In the genomic region with DNA sequence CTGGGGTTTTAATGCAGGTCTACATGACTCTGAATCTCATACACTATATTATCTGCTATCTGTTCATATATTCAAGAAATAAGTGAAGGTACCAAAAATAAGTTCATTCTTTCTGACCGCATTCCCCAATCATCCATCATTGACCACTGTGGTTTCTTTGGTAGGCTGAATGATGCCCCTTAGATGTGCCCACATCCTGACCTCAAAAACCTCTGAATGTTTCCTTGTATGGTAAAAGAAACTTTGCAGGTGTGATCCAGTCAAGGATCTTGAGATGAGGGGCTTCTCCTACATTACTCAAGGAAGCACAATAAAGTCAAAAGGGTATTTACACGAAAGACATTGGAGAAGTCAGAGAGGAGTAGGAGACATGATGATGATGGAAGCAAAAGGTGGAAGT, we compare ENCODE assay signal across 1 cellular context.
TF ChIP-seq lines count a peak whose summit lies in the region.

No MANE protein-coding gene starts in this region.

TF ChIP-seq in GM12878, 131 proteins besides CTCF, POLR2A, EP300 and RAD21:
- 0 out of 4 replicates have a peak, but pooled peaks of 1 of the 2 experiments have one; percentile 29 for TF ChIP-seq IKZF2 (IDR thresholded peaks at IDR 0.05)
- no peak for TF ChIP-seq WRNIP1 (IDR thresholded peaks at IDR 0.05; ENCODE audit: borderline replicate concordance, low read depth, low read length)
- TF ChIP-seq JUND (IDR thresholded peaks at IDR 0.05; ENCODE audit: low read depth, low read length) = no peak
- TF ChIP-seq, protein P1, sequence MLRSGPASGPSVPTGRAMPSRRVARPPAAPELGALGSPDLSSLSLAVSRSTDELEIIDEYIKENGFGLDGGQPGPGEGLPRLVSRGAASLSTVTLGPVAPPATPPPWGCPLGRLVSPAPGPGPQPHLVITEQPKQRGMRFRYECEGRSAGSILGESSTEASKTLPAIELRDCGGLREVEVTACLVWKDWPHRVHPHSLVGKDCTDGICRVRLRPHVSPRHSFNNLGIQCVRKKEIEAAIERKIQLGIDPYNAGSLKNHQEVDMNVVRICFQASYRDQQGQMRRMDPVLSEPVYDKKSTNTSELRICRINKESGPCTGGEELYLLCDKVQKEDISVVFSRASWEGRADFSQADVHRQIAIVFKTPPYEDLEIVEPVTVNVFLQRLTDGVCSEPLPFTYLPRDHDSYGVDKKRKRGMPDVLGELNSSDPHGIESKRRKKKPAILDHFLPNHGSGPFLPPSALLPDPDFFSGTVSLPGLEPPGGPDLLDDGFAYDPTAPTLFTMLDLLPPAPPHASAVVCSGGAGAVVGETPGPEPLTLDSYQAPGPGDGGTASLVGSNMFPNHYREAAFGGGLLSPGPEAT (IDR thresholded peaks at IDR 0.05; ENCODE audit: low read depth) = no peak
- TF ChIP-seq RUNX3 (IDR thresholded peaks at IDR 0.05; ENCODE audit: low read length) = peak; percentile 84
- TF ChIP-seq, protein P2, sequence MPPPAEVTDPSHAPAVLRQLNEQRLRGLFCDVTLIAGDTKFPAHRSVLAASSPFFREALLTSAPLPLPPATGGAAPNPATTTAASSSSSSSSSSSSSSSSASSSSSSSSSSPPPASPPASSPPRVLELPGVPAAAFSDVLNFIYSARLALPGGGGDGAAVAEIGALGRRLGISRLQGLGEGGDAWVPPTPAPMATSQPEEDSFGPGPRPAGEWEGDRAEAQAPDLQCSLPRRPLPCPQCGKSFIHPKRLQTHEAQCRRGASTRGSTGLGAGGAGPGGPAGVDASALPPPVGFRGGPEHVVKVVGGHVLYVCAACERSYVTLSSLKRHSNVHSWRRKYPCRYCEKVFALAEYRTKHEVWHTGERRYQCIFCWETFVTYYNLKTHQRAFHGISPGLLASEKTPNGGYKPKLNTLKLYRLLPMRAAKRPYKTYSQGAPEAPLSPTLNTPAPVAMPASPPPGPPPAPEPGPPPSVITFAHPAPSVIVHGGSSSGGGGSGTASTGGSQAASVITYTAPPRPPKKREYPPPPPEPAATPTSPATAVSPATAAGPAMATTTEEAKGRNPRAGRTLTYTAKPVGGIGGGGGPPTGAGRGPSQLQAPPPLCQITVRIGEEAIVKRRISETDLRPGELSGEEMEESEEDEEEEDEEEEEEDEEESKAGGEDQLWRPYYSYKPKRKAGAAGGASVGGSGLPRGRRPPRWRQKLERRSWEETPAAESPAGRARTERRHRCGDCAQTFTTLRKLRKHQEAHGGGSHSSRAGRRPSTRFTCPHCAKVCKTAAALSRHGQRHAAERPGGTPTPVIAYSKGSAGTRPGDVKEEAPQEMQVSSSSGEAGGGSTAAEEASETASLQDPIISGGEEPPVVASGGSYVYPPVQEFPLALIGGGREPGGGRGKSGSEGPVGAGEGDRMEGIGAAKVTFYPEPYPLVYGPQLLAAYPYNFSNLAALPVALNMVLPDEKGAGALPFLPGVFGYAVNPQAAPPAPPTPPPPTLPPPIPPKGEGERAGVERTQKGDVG (CRISPR knock-in tag; IDR thresholded peaks at IDR 0.05) = no peak
- TF ChIP-seq CBFB (IDR thresholded peaks at IDR 0.05; ENCODE audit: low read depth) = 0 out of 2 replicates have a peak, but pooled peaks have one; percentile 20
